Comparison of ENCODE assay signal across 4 cellular contexts in the genomic region with DNA sequence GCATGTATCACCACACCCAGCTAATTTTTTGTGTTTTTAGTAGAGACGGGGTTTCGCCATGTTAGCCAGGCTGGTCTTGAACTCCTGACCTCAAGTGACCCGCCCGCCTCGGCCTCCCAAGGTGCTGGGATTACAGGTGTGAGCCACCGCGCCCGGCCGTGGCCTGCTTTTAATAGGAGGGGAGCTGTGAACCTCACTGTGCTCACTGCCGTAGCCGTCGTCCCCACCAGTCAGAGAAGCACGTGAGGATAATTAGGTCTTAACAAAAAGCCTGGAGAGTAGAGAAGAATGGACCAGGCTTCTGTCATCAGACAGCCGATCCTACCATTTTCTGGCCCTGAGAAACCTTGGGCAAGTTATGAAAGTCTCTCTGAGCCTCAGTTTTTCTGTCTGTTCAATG. TPM values are rescaled to one million over a fixed set of nuclear protein-coding genes. Genes with fewer than 3 reads are reported as not detected.
"Had no signal": no experiment of that assay in that cellular context is flagged by ENCODE, and none has a peak within 500 bp of the region (broad histone marks: within the 10 kb centered on the region; RNA-seq: fewer than 3 reads in every experiment).

No MANE protein-coding gene starts in this region.

RNA-seq across cellular contexts. Expression of a gene that starts 42.9 kb away (rescaled TPM):
- total RNA-seq: LHCN-M2, M059J, MCF 10A, NCI-H460 had no signal
